ENCODE assay signal across 36 cellular contexts in genomic region chr10:131773989-131774343, GRCh38.
"Had no signal": no experiment of that assay in that cellular context is flagged by ENCODE, and none has a peak within 500 bp of the region (broad histone marks: within the 10 kb centered on the region; RNA-seq: fewer than 3 reads in every experiment).

No MANE protein-coding gene starts in this region.

- H3K27ac ChIP-seq: adrenal gland, breast epithelium, cardiac muscle cell, esophagus muscularis mucosa, foreskin keratinocyte, gastrocnemius medialis, heart left ventricle, WERI-Rb-1 had no signal

- H3K4me3 ChIP-seq: adrenal gland, breast epithelium, cardiac muscle cell, esophagus muscularis mucosa, gastrocnemius medialis, heart left ventricle had no signal

- H3K36me3 Mint-ChIP-seq: activated naive CD8-positive, alpha-beta T cell treated with anti-CD3 and anti-CD28 coated beads for 36 hours had no signal

- H3K4me1 Mint-ChIP-seq: activated B cell treated with CpG ODN at 0.5 μM for 24 hours; activated naive CD4-positive, alpha-beta T cell treated with anti-CD3 and anti-CD28 coated beads, Interleukin-2, amount 50 U/mL, for 24 hours; activated naive CD8-positive, alpha-beta T cell treated with anti-CD3 and anti-CD28 coated beads for 36 hours; activated naive CD8-positive, alpha-beta T cell treated with anti-CD3 and anti-CD28 coated beads, Interleukin-2, amount 50 U/mL, for 24 hours; activated T-helper 17 cell treated with anti-CD3 and anti-CD28 coated beads, Interleukin-2, amount 50 U/mL, for 72 hours; T-helper 17 cell had no signal

- H3K4me1 ChIP-seq: adrenal gland, breast epithelium, esophagus muscularis mucosa, foreskin keratinocyte, gastrocnemius medialis, heart left ventricle had no signal

- H3K27me3 Mint-ChIP-seq: activated B cell treated with CpG ODN at 0.5 μM for 24 hours; activated CD8-positive, alpha-beta T cell treated with anti-CD3 and anti-CD28 coated beads for 36 hours; activated naive CD4-positive, alpha-beta T cell treated with anti-CD3 and anti-CD28 coated beads, Interleukin-2, amount 50 U/mL, for 24 hours; activated naive CD8-positive, alpha-beta T cell treated with anti-CD3 and anti-CD28 coated beads for 36 hours had no signal

- H3K36me3 ChIP-seq: adrenal gland, breast epithelium, cardiac muscle cell, esophagus muscularis mucosa, gastrocnemius medialis, heart left ventricle, WERI-Rb-1 had no signal

- H3K27ac Mint-ChIP-seq: activated B cell treated with CpG ODN at 0.5 μM for 24 hours; activated CD8-positive, alpha-beta T cell treated with anti-CD3 and anti-CD28 coated beads for 36 hours; activated naive CD4-positive, alpha-beta T cell treated with anti-CD3 and anti-CD28 coated beads for 36 hours; activated naive CD4-positive, alpha-beta T cell treated with anti-CD3 and anti-CD28 coated beads, Interleukin-2, amount 50 U/mL, for 24 hours; activated naive CD8-positive, alpha-beta T cell treated with anti-CD3 and anti-CD28 coated beads for 36 hours; activated naive CD8-positive, alpha-beta T cell treated with anti-CD3 and anti-CD28 coated beads, Interleukin-2, amount 50 U/mL, for 24 hours; activated T-helper 17 cell treated with anti-CD3 and anti-CD28 coated beads, Interleukin-2, amount 50 U/mL, for 72 hours; effector memory CD8-positive, alpha-beta T cell; T-helper 17 cell; T-helper 2 cell treated with Interferon-gamma antibody and Interleukin-4, amounts not matched to agents 5 μg/mL and 100 μg/mL, for 36 hours had no signal

- ATAC-seq: activated CD4-positive, CD25-positive, alpha-beta regulatory T cell treated with anti-CD3 and anti-CD28 coated beads, Interleukin-2, amount 50 U/mL, for 24 hours; activated CD8-positive, alpha-beta T cell treated with anti-CD3 and anti-CD28 coated beads for 36 hours; activated naive CD8-positive, alpha-beta T cell treated with anti-CD3 and anti-CD28 coated beads, Interleukin-2, amount 50 U/mL, for 24 hours; activated T-cell treated with anti-CD3 and anti-CD28 coated beads, Interleukin-2, amount 50 U/mL, for 4 hours; activated T-helper 17 cell treated with anti-CD3 and anti-CD28 coated beads, Interleukin-2, amount 50 U/mL, for 72 hours; effector memory CD8-positive, alpha-beta T cell; foreskin keratinocyte; gastrocnemius medialis; heart left ventricle; T-helper 17 cell had no signal

- H3K27me3 ChIP-seq: adrenal gland, cardiac muscle cell, foreskin keratinocyte had no signal

- H3K4me3 Mint-ChIP-seq: activated B cell treated with CpG ODN at 0.5 μM for 24 hours; activated CD8-positive, alpha-beta T cell treated with anti-CD3 and anti-CD28 coated beads for 36 hours; activated naive CD4-positive, alpha-beta T cell treated with anti-CD3 and anti-CD28 coated beads for 36 hours; activated naive CD4-positive, alpha-beta T cell treated with anti-CD3 and anti-CD28 coated beads, Interleukin-2, amount 50 U/mL, for 24 hours; activated naive CD8-positive, alpha-beta T cell treated with anti-CD3 and anti-CD28 coated beads for 36 hours; activated naive CD8-positive, alpha-beta T cell treated with anti-CD3 and anti-CD28 coated beads, Interleukin-2, amount 50 U/mL, for 24 hours; activated T-cell treated with anti-CD3 and anti-CD28 coated beads, Interleukin-2, amount 50 U/mL, for 4 hours; activated T-helper 17 cell treated with anti-CD3 and anti-CD28 coated beads, Interleukin-2, amount 50 U/mL, for 72 hours; effector memory CD8-positive, alpha-beta T cell; T-helper 17 cell; T-helper 2 cell treated with Interferon-gamma antibody and Interleukin-4, amounts not matched to agents 5 μg/mL and 100 μg/mL, for 36 hours had no signal

- DNase-seq: activated CD4-positive, alpha-beta T cell treated with anti-CD3 and anti-CD28 coated beads for 48 hours; activated CD4-positive, alpha-beta T cell treated with anti-CD3 and anti-CD28 coated beads, Interleukin-2, amount 50 U/mL, for 1 hour; activated CD4-positive, alpha-beta T cell treated with anti-CD3 and anti-CD28 coated beads, Interleukin-2, amount 50 U/mL, for 48 hours; activated CD8-positive, alpha-beta memory T cell treated with anti-CD3 and anti-CD28 coated beads for 24 hours; activated CD8-positive, alpha-beta T cell treated with anti-CD3 and anti-CD28 coated beads for 36 hours; activated effector memory CD4-positive, alpha-beta T cell treated with Interleukin-2 at 50 U/mL for 16 hours; activated naive CD4-positive, alpha-beta T cell treated with anti-CD3 and anti-CD28 coated beads for 36 hours; activated naive CD8-positive, alpha-beta T cell treated with anti-CD3 and anti-CD28 coated beads for 36 hours; activated naive CD8-positive, alpha-beta T cell treated with anti-CD3 and anti-CD28 coated beads, Interleukin-2, amount 50 U/mL, for 24 hours; activated T-cell treated with anti-CD3 and anti-CD28 coated beads, Interleukin-2, amount 50 U/mL, for 4 hours; adrenal gland; amygdala; aorta; central memory CD4-positive, alpha-beta T cell; cerebellar nuclear complex; cortex of kidney; dermis blood vessel endothelial cell; effector CD4-positive, alpha-beta T cell; effector memory CD8-positive, alpha-beta T cell; erythroblast; foreskin keratinocyte; gastrocnemius medialis; glutamatergic neuron; heart left ventricle; T-helper 1 cell; T-helper 17 cell; T1000; WERI-Rb-1 had no signal
